Comparison of ENCODE assay signal across 8 cellular contexts in genomic region chr5:65483474-65484346, GRCh38. TPM values are rescaled to one million over a fixed set of nuclear protein-coding genes. Genes with fewer than 3 reads are reported as not detected.
DNase-seq lines count a peak whose midpoint lies in the region; ATAC-seq and TF ChIP-seq lines count a peak whose summit lies in the region.

No MANE protein-coding gene starts in this region.

- peaks cover 35% of the 10 kb centered on the region for H3K4me1 ChIP-seq in CD4-positive, CD25-positive, alpha-beta regulatory T cell (ENCODE audit: control insufficient read depth, insufficient read depth, low read length, poor library complexity, severe bottlenecking)
- peaks cover 0 to 18% of the 10 kb centered on the region in 2 donors for H3K4me1 ChIP-seq in right atrium auricular region

- H3K27me3 Mint-ChIP-seq in CD4-positive, CD25-positive, alpha-beta regulatory T cell, result peaks cover 7% of the 10 kb centered on the region

- H3K9me3 ChIP-seq in CD4-positive, CD25-positive, alpha-beta regulatory T cell (ENCODE audit: control insufficient read depth in 2 of 2, low read length in 2 of 2), result no peaks in the 10 kb centered on the region
- no peaks in the 10 kb centered on the region for H3K9me3 ChIP-seq in right atrium auricular region

- H3K36me3 ChIP-seq in CD4-positive, CD25-positive, alpha-beta regulatory T cell (ENCODE audit: control insufficient read depth, insufficient read depth, low read length), result no peaks in the 10 kb centered on the region
- H3K36me3 ChIP-seq in right atrium auricular region, result no peaks in the 10 kb centered on the region

- peaks cover 20% of the 10 kb centered on the region for H3K27me3 ChIP-seq in CD4-positive, CD25-positive, alpha-beta regulatory T cell (ENCODE audit: control insufficient read depth, insufficient read depth, low read length)
- no peaks in the 10 kb centered on the region for H3K27me3 ChIP-seq in right atrium auricular region

- no peaks in the 10 kb centered on the region for H3K36me3 Mint-ChIP-seq in CD4-positive, CD25-positive, alpha-beta regulatory T cell

- no peaks in the 10 kb centered on the region for H3K9me3 Mint-ChIP-seq in CD4-positive, CD25-positive, alpha-beta regulatory T cell

- no peak overlapping the region for H3K27ac ChIP-seq in CD4-positive, CD25-positive, alpha-beta regulatory T cell (ENCODE audit: insufficient read depth, low read length, poor library complexity, severe bottlenecking)
- peak overlapping the region; percentile 85 to 86 for H3K27ac ChIP-seq in right atrium auricular region

- H3K27ac Mint-ChIP-seq in CD4-positive, CD25-positive, alpha-beta regulatory T cell, result peak overlapping the region; percentile 72 to 95 (median 84)

- peak in 2 of 3 donors; percentile 51 to 65 for DNase-seq in CD4-positive, CD25-positive, alpha-beta regulatory T cell
- peak; percentile 76 for DNase-seq in NCI-H446 treated with DMSO at 0.1 percent for 48 hours (lab: John Stamatoyannopoulos, UW)
- peak; percentile 59 for DNase-seq in amniotic stem cell (lab: John Stamatoyannopoulos, UW)
- no peak for DNase-seq in right atrium auricular region (ENCODE audit: low spot score)
- DNase-seq in retina, result peak; percentile 47
- DNase-seq in activated naive CD4-positive, alpha-beta T cell treated with Interleukin-2 at 50 U/mL for 16 hours, result no peak

- H3K4me3 ChIP-seq in CD4-positive, CD25-positive, alpha-beta regulatory T cell (ENCODE audit: low read depth, low read length), result peak overlapping the region; percentile 89
- H3K4me3 ChIP-seq in right atrium auricular region, result peak overlapping the region; percentile 45 to 57

- peak; percentile 28 to 75 for TF ChIP-seq CTCF in right atrium auricular region (IDR thresholded peaks at IDR 0.05)

- ATAC-seq in CD4-positive, CD25-positive, alpha-beta regulatory T cell (ENCODE audit: low read depth in 2 of 2), result peak; percentile 54 to 63
- ATAC-seq in GM18873 (IDR thresholded peaks at IDR 0.05; ENCODE audit: low FRiP score, unreplicated experiment) (peak; percentile 57), HG03175 (IDR thresholded peaks at IDR 0.05; ENCODE audit: unreplicated experiment) (peak; percentile 53)

- H3K4me3 Mint-ChIP-seq in CD4-positive, CD25-positive, alpha-beta regulatory T cell, result peak overlapping the region in 1 of 4 donors; percentile 94

- peaks cover 4 to 18% (median 15%) of the 10 kb centered on the region in 4 donors for H3K4me1 Mint-ChIP-seq in CD4-positive, CD25-positive, alpha-beta regulatory T cell

RNA-seq across cellular contexts. Expression of gene ADAMTS6, which starts 2.0 kb away (rescaled TPM):
- total RNA-seq in CD4-positive, CD25-positive, alpha-beta regulatory T cell, result 1.5 TPM
- polyA plus RNA-seq in CD4-positive, CD25-positive, alpha-beta regulatory T cell, result under 1 TPM in 3 of 4 donors, not detected in 1; 0.03 to 0.18 (median 0.09) TPM
- total RNA-seq in right atrium auricular region, result 1 to 10 TPM in 1 of 2 donors, under 1 TPM in 1; 0.74 to 2.2 TPM

Comparison
In these comparisons a context has a peak if more than half of its experiments do, and no peak if none do; other contexts are left out.
1. DNase-seq: peak in CD4-positive, CD25-positive, alpha-beta regulatory T cell (2 of 3), NCI-H446 treated with DMSO at 0.1 percent for 48 hours (single experiment), amniotic stem cell (single experiment) and retina (single experiment); none in right atrium auricular region (single experiment) and activated naive CD4-positive, alpha-beta T cell treated with Interleukin-2 at 50 U/mL for 16 hours (single experiment).
2. Peak in every context shown above with its lines, with median percentiles within 50 percentile points of each other: ATAC-seq.